Comparison of ENCODE assay signal across 17 cellular contexts in the genomic region with DNA sequence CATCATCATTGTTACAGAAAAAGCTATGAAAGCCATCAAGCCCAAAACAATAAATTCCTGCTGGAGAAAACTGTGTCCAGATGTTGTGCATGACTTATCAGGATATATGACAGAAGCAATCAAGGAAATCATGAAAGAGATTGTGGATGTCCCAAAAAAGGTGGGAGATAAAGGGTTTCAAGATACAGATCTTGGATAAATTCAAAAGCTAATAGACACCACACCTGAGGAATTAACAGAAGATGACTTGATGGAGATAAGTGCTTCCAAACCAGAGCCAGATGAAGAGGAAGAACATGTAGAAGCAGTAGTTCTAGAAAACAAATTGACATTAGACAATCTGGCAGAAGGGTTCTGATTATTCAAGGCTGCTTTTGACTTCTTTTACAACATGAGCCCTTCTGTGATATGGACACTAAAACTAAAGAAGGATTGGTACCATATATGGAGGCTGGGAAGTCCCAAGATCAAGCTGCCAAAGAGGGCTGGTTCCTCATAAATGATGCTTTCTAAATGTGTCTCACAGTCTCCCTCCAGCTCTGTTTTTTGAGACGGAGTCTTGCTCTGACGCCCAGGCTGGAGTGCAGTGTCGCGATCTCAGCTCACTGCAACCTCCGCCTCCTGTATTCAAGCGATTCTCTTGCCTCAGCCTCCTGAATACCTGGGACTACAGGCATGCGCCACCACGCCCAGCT. TPM values are rescaled to one million over a fixed set of nuclear protein-coding genes. Genes with fewer than 3 reads are reported as not detected.
DNase-seq lines count a peak whose midpoint lies in the region; ATAC-seq, FAIRE-seq and TF ChIP-seq lines count a peak whose summit lies in the region.
"Had no signal": no experiment of that assay in that cellular context is flagged by ENCODE, and none has a peak within 500 bp of the region (broad histone marks: within the 10 kb centered on the region; RNA-seq: fewer than 3 reads in every experiment).

No MANE protein-coding gene starts in this region.

- POLR2A ChIA-PET in WTC11 (lab: Charles Lee): interaction anchor here (0.6 to 2.3 kb wide), 2 partner anchors 87 to 159 kb away, joined by 3 to 17 read pairs; no protein-coding TSS in a partner anchor

- peak overlapping the region; percentile 13 for H3K4me3 ChIP-seq in iPS-15b (ENCODE audit: low read depth, low read length)
- H3K4me3 ChIP-seq in thyroid gland (replicated peaks in 1 of 3): no peak overlapping the region

- TF ChIP-seq CTCF in natural killer cell (IDR thresholded peaks at IDR 0.05): no peak
- no peak for TF ChIP-seq CTCF in WTC11 (IDR thresholded peaks at IDR 0.05)
- no peak for TF ChIP-seq CTCF in thyroid gland (IDR thresholded peaks at IDR 0.05)
- no peak for TF ChIP-seq CTCF in D721Med (IDR thresholded peaks at IDR 0.05; ENCODE audit: insufficient read depth, missing control alignments)

- intact Hi-C loops in natural killer cell (cut with micrococcal nuclease): loop anchor here (5.0 to 10.0 kb wide), 2 partner anchors 234 to 326 kb away; partner anchors contain the start of gene PPM1J
- intact Hi-C loops in thyroid gland (cut with DNase I): no loop called here

- no peaks in the 10 kb centered on the region for H3K27me3 Mint-ChIP-seq in natural killer cell treated with Interleukin-12 subunit alpha and Interleukin-12 subunit beta and Interleukin-15 and Interleukin-18, amount 100 ng/mL, for 72 hours
- no peaks in the 10 kb centered on the region for H3K27me3 Mint-ChIP-seq in natural killer cell (ENCODE audit: low read depth in 2 of 2)
- no peaks in the 10 kb centered on the region for H3K27me3 Mint-ChIP-seq in WTC11 (ENCODE audit: low read depth)
- H3K27me3 Mint-ChIP-seq in stimulated activated naive B cell treated with anti-CD40 and anti-IgM and Interleukin-4, amounts not matched to agents 10 μg/mL and 1 μg/mL and 100 μg/mL, for 72 hours: peaks cover 7 to 9% of the 10 kb centered on the region in 2 donors

- 87 to 93% methylated on average over 8 of the region's 8 CpGs for WGBS in thyroid gland, 2 donors

- H3K9me3 Mint-ChIP-seq in natural killer cell treated with Interleukin-12 subunit alpha and Interleukin-12 subunit beta and Interleukin-15 and Interleukin-18, amount 100 ng/mL, for 72 hours: no peaks in the 10 kb centered on the region
- H3K9me3 Mint-ChIP-seq in natural killer cell (no peaks in the 10 kb centered on the region), WTC11 (no peaks in the 10 kb centered on the region)
- no peaks in the 10 kb centered on the region for H3K9me3 Mint-ChIP-seq in stimulated activated naive B cell treated with anti-CD40 and anti-IgM and Interleukin-4, amounts not matched to agents 10 μg/mL and 1 μg/mL and 100 μg/mL, for 72 hours

- peak overlapping the region; percentile 64 for H3K27ac Mint-ChIP-seq in natural killer cell treated with Interleukin-12 subunit alpha and Interleukin-12 subunit beta and Interleukin-15 and Interleukin-18, amount 100 ng/mL, for 72 hours
- H3K27ac Mint-ChIP-seq in natural killer cell (peak overlapping the region in 1 of 2 donors; percentile 61), WTC11 (peak overlapping the region; percentile 100)
- peak overlapping the region; percentile 5 for H3K27ac Mint-ChIP-seq in stimulated activated naive B cell treated with anti-CD40 and anti-IgM and Interleukin-4, amounts not matched to agents 10 μg/mL and 1 μg/mL and 100 μg/mL, for 72 hours

- CTCF ChIA-PET in WTC11 (lab: Charles Lee): interaction anchor here (0.7 to 5.0 kb wide), 9 partner anchors 13 to 236 kb away, joined by 3 to 149 read pairs (median 19); partner anchors contain the start of gene LRIG2

- no peaks in the 10 kb centered on the region for H3K36me3 Mint-ChIP-seq in natural killer cell treated with Interleukin-12 subunit alpha and Interleukin-12 subunit beta and Interleukin-15 and Interleukin-18, amount 100 ng/mL, for 72 hours
- no peaks in the 10 kb centered on the region for H3K36me3 Mint-ChIP-seq in natural killer cell
- H3K36me3 Mint-ChIP-seq in WTC11: no peaks in the 10 kb centered on the region
- H3K36me3 Mint-ChIP-seq in stimulated activated naive B cell treated with anti-CD40 and anti-IgM and Interleukin-4, amounts not matched to agents 10 μg/mL and 1 μg/mL and 100 μg/mL, for 72 hours: peaks cover 0 to 2% of the 10 kb centered on the region in 2 donors

- no peak overlapping the region for H3K27ac ChIP-seq in thyroid gland

- H3K27me3 ChIP-seq in iPS-15b (ENCODE audit: control insufficient read depth, insufficient read depth, low read length) (no peaks in the 10 kb centered on the region), thyroid gland (no peaks in the 10 kb centered on the region)

- H3K9me3 ChIP-seq in iPS-15b (ENCODE audit: control insufficient read depth, insufficient read depth, low read length): no peaks in the 10 kb centered on the region
- no peaks in the 10 kb centered on the region for H3K9me3 ChIP-seq in thyroid gland

- DNase-seq in natural killer cell treated with Interleukin-12 subunit alpha and Interleukin-12 subunit beta and Interleukin-15 and Interleukin-18, amount 100 ng/mL, for 72 hours (ENCODE audit: low spot score): no peak
- DNase-seq in natural killer cell: no peak
- DNase-seq in WTC11 (ENCODE audit: low spot score): no peak
- DNase-seq in stimulated activated naive B cell treated with anti-CD40 and anti-IgM and Interleukin-4, amounts not matched to agents 10 μg/mL and 1 μg/mL and 100 μg/mL, for 72 hours: no peak
- DNase-seq in thyroid gland: no peak
- DNase-seq in D721Med (ENCODE audit: insufficient read length, low spot score): no peak
- DNase-seq: Karpas-422, MM.1S, NCI-H1105, NCI-H1930, NCI-H2171, NCI-H446 treated with DMSO at 0.1 percent for 48 hours, Right ventricle myocardium superior had no signal

- TF ChIP-seq POLR2A in thyroid gland (IDR thresholded peaks at IDR 0.05): no peak

- ATAC-seq in natural killer cell treated with Interleukin-12 subunit alpha and Interleukin-12 subunit beta and Interleukin-15 and Interleukin-18, amount 100 ng/mL, for 72 hours: no peak
- ATAC-seq in natural killer cell: no peak
- ATAC-seq in WTC11: no peak
- ATAC-seq in stimulated activated naive B cell treated with anti-CD40 and anti-IgM and Interleukin-4, amounts not matched to agents 10 μg/mL and 1 μg/mL and 100 μg/mL, for 72 hours (replicated peaks): peak; percentile 63 to 66
- ATAC-seq in GM21717 (IDR thresholded peaks at IDR 0.05; ENCODE audit: unreplicated experiment): no peak
- ATAC-seq: Panc1 had no signal

- H3K4me1 Mint-ChIP-seq in natural killer cell treated with Interleukin-12 subunit alpha and Interleukin-12 subunit beta and Interleukin-15 and Interleukin-18, amount 100 ng/mL, for 72 hours (ENCODE audit: low read depth in 2 of 2): peaks cover 33 to 51% of the 10 kb centered on the region in 2 donors
- peaks cover 23 to 33% of the 10 kb centered on the region in 2 donors for H3K4me1 Mint-ChIP-seq in natural killer cell
- peaks cover 66% of the 10 kb centered on the region for H3K4me1 Mint-ChIP-seq in WTC11
- H3K4me1 Mint-ChIP-seq in stimulated activated naive B cell treated with anti-CD40 and anti-IgM and Interleukin-4, amounts not matched to agents 10 μg/mL and 1 μg/mL and 100 μg/mL, for 72 hours: peaks cover 24 to 29% of the 10 kb centered on the region in 2 donors

- no peak for FAIRE-seq in D721Med (lab: Jason Lieb, UNC)
- FAIRE-seq: A204.1 had no signal

- no peak overlapping the region for H3K4me3 Mint-ChIP-seq in natural killer cell treated with Interleukin-12 subunit alpha and Interleukin-12 subunit beta and Interleukin-15 and Interleukin-18, amount 100 ng/mL, for 72 hours
- H3K4me3 Mint-ChIP-seq in natural killer cell (no peak overlapping the region), WTC11 (no peak overlapping the region)
- no peak overlapping the region for H3K4me3 Mint-ChIP-seq in stimulated activated naive B cell treated with anti-CD40 and anti-IgM and Interleukin-4, amounts not matched to agents 10 μg/mL and 1 μg/mL and 100 μg/mL, for 72 hours

- H3K36me3 ChIP-seq in iPS-15b (ENCODE audit: control insufficient read depth, insufficient read depth, low read length) (no peaks in the 10 kb centered on the region), thyroid gland (no peaks in the 10 kb centered on the region)

- H3K9ac ChIP-seq in iPS-15b (ENCODE audit: low read depth, low read length): no peak overlapping the region

- peaks cover 26% of the 10 kb centered on the region for H3K4me1 ChIP-seq in iPS-15b (ENCODE audit: control insufficient read depth, insufficient read depth, low read length)
- peaks cover 0 to 8% of the 10 kb centered on the region in 2 donors for H3K4me1 ChIP-seq in thyroid gland

TF ChIP-seq in WTC11, 78 proteins besides CTCF, POLR2A, EP300 and RAD21 (continues in another document):
- no peak for TF ChIP-seq ZNF281 (CRISPR knock-in tag; IDR thresholded peaks at IDR 0.05)
- no peak for TF ChIP-seq ZNF423 (CRISPR knock-in tag; IDR thresholded peaks at IDR 0.05)
- TF ChIP-seq ZNF317 (CRISPR knock-in tag; IDR thresholded peaks at IDR 0.05; ENCODE audit: borderline replicate concordance, low read depth): no peak
- no peak for TF ChIP-seq ZNF263 (CRISPR knock-in tag; IDR thresholded peaks at IDR 0.05; ENCODE audit: low read depth)

RNA-seq across cellular contexts. Expression of gene LRIG2, which starts 32.1 kb away (rescaled TPM):
- total RNA-seq in natural killer cell treated with Interleukin-12 subunit alpha and Interleukin-12 subunit beta and Interleukin-15 and Interleukin-18, amount 100 ng/mL, for 72 hours: 10 to 100 TPM; 13.0 to 20.8 TPM
- 10 to 100 TPM; 20.2 to 28.5 (median 23.7) TPM for total RNA-seq in natural killer cell
- 22.5 to 23.5 TPM (median 22.9 TPM) in 3 replicates for total RNA-seq in WTC11 (2021)
- 10 to 100 TPM; 23.0 to 41.9 (median 30.6) TPM for total RNA-seq in thyroid gland

Comparison
In these comparisons a context has a peak if more than half of its experiments do, and no peak if none do; other contexts are left out.
1. ATAC-seq: peak in stimulated activated naive B cell treated with anti-CD40 and anti-IgM and Interleukin-4, amounts not matched to agents 10 μg/mL and 1 μg/mL and 100 μg/mL, for 72 hours (2 of 2); none in natural killer cell treated with Interleukin-12 subunit alpha and Interleukin-12 subunit beta and Interleukin-15 and Interleukin-18, amount 100 ng/mL, for 72 hours (0 of 2), natural killer cell (0 of 3), WTC11 (single experiment) and GM21717 (single experiment).